ENCODE assay signal across 21 cellular contexts in genomic region chr20:15846446-15846845, GRCh38.
"Had no signal": no experiment of that assay in that cellular context is flagged by ENCODE, and none has a peak within 500 bp of the region (broad histone marks: within the 10 kb centered on the region; RNA-seq: fewer than 3 reads in every experiment).

No MANE protein-coding gene starts in this region.

- H3K27me3 ChIP-seq: dorsolateral prefrontal cortex, gastroesophageal sphincter, neutrophil, right lobe of liver, suprapubic skin, tibial artery, upper lobe of left lung, uterus had no signal

- ATAC-seq: gastroesophageal sphincter; left lobe of liver; naive thymus-derived CD8-positive, alpha-beta T cell; psoas muscle; right lobe of liver had no signal

- DNase-seq: dorsolateral prefrontal cortex; effector CD8-positive, alpha-beta T cell; foreskin fibroblast; glutamatergic neuron; islet precursor cell; mammary epithelial cell; naive thymus-derived CD8-positive, alpha-beta T cell; psoas muscle; retina; right lobe of liver; stimulated activated CD4-positive, alpha-beta T cell treated with anti-CD3 and anti-CD28 coated beads, Interleukin-2, amount 100 ng/mL, for 24 hours; stimulated activated naive CD4-positive, alpha-beta T cell treated with Interleukin-2 at 50 U/mL for 16 hours; tibial artery; upper lobe of left lung; uterus had no signal

- H3K4me3 ChIP-seq: coronary artery, dorsolateral prefrontal cortex, gastroesophageal sphincter, psoas muscle, right lobe of liver, skin epidermis, suprapubic skin, tibial artery, upper lobe of left lung, uterus had no signal

- H3K36me3 Mint-ChIP-seq: naive thymus-derived CD8-positive, alpha-beta T cell had no signal

- H3K4me3 Mint-ChIP-seq: naive thymus-derived CD8-positive, alpha-beta T cell had no signal

- H3K4me1 ChIP-seq: gastroesophageal sphincter, psoas muscle, right lobe of liver, suprapubic skin, upper lobe of left lung, uterus had no signal

- H3K27ac Mint-ChIP-seq: naive thymus-derived CD8-positive, alpha-beta T cell had no signal

- H3K27ac ChIP-seq: coronary artery, dorsolateral prefrontal cortex, gastroesophageal sphincter, neutrophil, psoas muscle, right lobe of liver, skin epidermis, suprapubic skin, tibial artery, upper lobe of left lung, uterus had no signal

- H3K9me3 ChIP-seq: gastroesophageal sphincter, neutrophil, psoas muscle, right lobe of liver, suprapubic skin, tibial artery, upper lobe of left lung, uterus had no signal
